Comparison of ENCODE assay signal across 22 cellular contexts in genomic region chr7:137804819-137805218, GRCh38. TPM values are rescaled to one million over a fixed set of nuclear protein-coding genes. Genes with fewer than 3 reads are reported as not detected.
A peak's percentile ranks its signal among the peaks of the same experiment; 100 is the strongest.
DNase-seq lines count a peak whose midpoint lies in the region; ATAC-seq and TF ChIP-seq lines count a peak whose summit lies in the region.
"Had no signal": no experiment of that assay in that cellular context is flagged by ENCODE, and none has a peak within 500 bp of the region (broad histone marks: within the 10 kb centered on the region; RNA-seq: fewer than 3 reads in every experiment).

No MANE protein-coding gene starts in this region.

- ATAC-seq in GM19395 (IDR thresholded peaks at IDR 0.05; ENCODE audit: unreplicated experiment) (peak; percentile 58), GM21381 (IDR thresholded peaks at IDR 0.05; ENCODE audit: unreplicated experiment) (no peak)
- ATAC-seq: natural killer cell; stimulated activated naive CD8-positive, alpha-beta T cell treated with anti-CD3 and anti-CD28 coated beads, Interleukin-15, amount 100 ng/mL, for 72 hours had no signal

- no peak for TF ChIP-seq RAD21 in neural cell (conservative IDR thresholded peaks at IDR 0.05)

- H3K4me2 ChIP-seq in neural cell (ENCODE audit: low read length): no peak overlapping the region

- H2AFZ ChIP-seq in neural cell (ENCODE audit: low read depth, low read length): no peak overlapping the region

- H3K36me3 ChIP-seq in neural cell (ENCODE audit: insufficient read depth, low read length): no peaks in the 10 kb centered on the region
- H3K36me3 ChIP-seq: HAP-1, transverse colon had no signal

- DNase-seq in NCI-H1105 (lab: John Stamatoyannopoulos, UW) (peak; percentile 85), NCI-H2227 (lab: John Stamatoyannopoulos, UW; ENCODE audit: unreplicated experiment) (peak; percentile 79), Ammon's horn (ENCODE audit: low spot score) (no peak), HuH-7 (ENCODE audit: low spot score) (no peak)
- DNase-seq: activated T-cell treated with anti-CD3 and anti-CD28 coated beads for 4 hours; central memory CD4-positive, alpha-beta T cell; EL; foreskin melanocyte; KBM-7; kidney; MV-4-11; natural killer cell; NCI-H524; SIG-M5; stimulated activated naive CD8-positive, alpha-beta T cell treated with anti-CD3 and anti-CD28 coated beads, Interleukin-15, amount 100 ng/mL, for 72 hours; T-helper 1 cell; transverse colon had no signal

- peak overlapping the region; percentile 6 for H3K4me3 ChIP-seq in neural cell (ENCODE audit: low read length)
- H3K4me3 ChIP-seq: HAP-1, transverse colon had no signal

- no peak for TF ChIP-seq CTCF in neural cell (IDR thresholded peaks at IDR 0.05; ENCODE audit: poor library complexity, severe bottlenecking)

- H3K79me2 ChIP-seq in neural cell (replicated peaks; ENCODE audit: insufficient read depth, low read length): no peaks in the 10 kb centered on the region

- TF ChIP-seq EP300 in neural cell (conservative IDR thresholded peaks at IDR 0.05; ENCODE audit: poor library complexity, severe bottlenecking): peak; percentile 45

- no peaks in the 10 kb centered on the region for H3K9me2 ChIP-seq in neural cell (ENCODE audit: insufficient read depth, low read length)

- H3K27me3 ChIP-seq in neural cell (ENCODE audit: insufficient read depth, low read depth, low read length): no peaks in the 10 kb centered on the region

- no peaks in the 10 kb centered on the region for H3F3A ChIP-seq in neural cell (ENCODE audit: insufficient read depth, low read length, poor library complexity, severe bottlenecking)

- H4K20me1 ChIP-seq in neural cell (ENCODE audit: insufficient read depth): no peaks in the 10 kb centered on the region

- H3K9ac ChIP-seq in neural cell (ENCODE audit: low read length): no peak overlapping the region

- no peaks in the 10 kb centered on the region for H3K9me3 ChIP-seq in neural cell (ENCODE audit: low read length)
- H3K9me3 ChIP-seq: HAP-1, transverse colon had no signal

- H3K27ac ChIP-seq in neural cell (ENCODE audit: low read length): peak overlapping the region; percentile 39
- H3K27ac ChIP-seq: transverse colon, VCaP had no signal

TF ChIP-seq in neural cell, 6 proteins besides CTCF, POLR2A, EP300 and RAD21:
- TF ChIP-seq TAF1 (IDR thresholded peaks at IDR 0.05; ENCODE audit: low read depth) (no peak), POLR2AphosphoS5 (IDR thresholded peaks at IDR 0.05) (no peak)
TF ChIP-seq in neural cell: peak in this region for 0.

RNA-seq across cellular contexts. Expression of gene DGKI, which starts 42.0 kb away (rescaled TPM):
- polyA plus RNA-seq in neural cell: 15.7 and 15.8 TPM in 2 replicates
- 85.0 and 91.0 TPM in 2 replicates for polyA minus RNA-seq in neural cell

Comparison
In these comparisons a context has a peak if more than half of its experiments do, and no peak if none do; other contexts are left out.
1. DNase-seq: peak in NCI-H1105 (single experiment) and NCI-H2227 (single experiment); none in Ammon's horn (single experiment) and HuH-7 (single experiment).